ENCODE assay signal across 9 cellular contexts in the genomic region with DNA sequence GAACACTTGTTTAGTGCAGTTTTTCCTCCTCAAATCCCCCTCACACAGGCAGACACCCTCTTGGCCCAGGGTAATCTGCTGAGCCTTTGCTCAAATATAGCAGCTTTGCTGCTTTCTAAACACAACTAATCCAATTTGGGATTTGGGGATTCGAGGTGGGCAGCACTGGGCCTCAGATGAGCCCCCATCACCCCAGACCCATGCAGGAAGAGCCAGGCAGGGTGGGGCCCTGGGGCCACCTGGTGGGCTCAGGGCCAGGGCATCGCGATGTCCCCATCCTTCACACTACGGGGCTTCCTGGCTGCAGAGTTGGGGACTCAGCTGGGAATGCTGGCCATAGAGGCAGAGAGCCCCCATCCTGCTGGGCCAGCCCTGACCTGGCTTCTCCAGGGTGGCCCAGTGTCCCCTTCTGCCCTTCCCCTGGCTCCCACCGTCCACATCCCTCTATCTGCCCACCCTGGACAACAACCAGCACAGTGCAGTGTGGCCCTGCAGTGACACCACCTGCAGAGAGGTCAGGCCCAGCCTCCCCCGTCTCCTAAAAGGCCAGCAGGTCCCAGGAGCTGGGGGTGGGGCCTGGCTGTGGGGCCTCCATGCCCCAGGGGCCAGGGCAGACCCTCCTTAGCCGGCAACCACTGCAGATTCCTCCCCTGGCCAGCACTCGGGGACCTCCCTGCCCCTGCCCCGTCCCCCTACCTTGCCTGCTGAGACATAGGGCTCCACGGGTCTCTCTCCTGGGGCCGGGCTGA. TPM values are rescaled to one million over a fixed set of nuclear protein-coding genes. Genes with fewer than 3 reads are reported as not detected.
DNase-seq lines count a peak whose midpoint lies in the region; TF ChIP-seq lines count a peak whose summit lies in the region.
"Had no signal": no experiment of that assay in that cellular context is flagged by ENCODE, and none has a peak within 500 bp of the region (broad histone marks: within the 10 kb centered on the region; RNA-seq: fewer than 3 reads in every experiment).

No MANE protein-coding gene starts in this region.

- peak overlapping the region; percentile 41; the same call in 1 of the 2 replicates for H3K9ac ChIP-seq in OCI-LY1 (ENCODE audit: low read length)

- peaks cover 14% of the 10 kb centered on the region for H3K4me1 ChIP-seq in DOHH2 (ENCODE audit: control insufficient read depth, low read length)
- H3K4me1 ChIP-seq in OCI-LY1 (ENCODE audit: insufficient read depth, low read length, severe bottlenecking): peaks cover 21% of the 10 kb centered on the region

- H3K9me3 Mint-ChIP-seq in dendritic cell treated with granulocyte-macrophage colony-stimulating factor and Interleukin-4, amounts not matched to agents 40 ng/mL and 50 ng/mL, for 4 days: no peaks in the 10 kb centered on the region
- no peaks in the 10 kb centered on the region for H3K9me3 Mint-ChIP-seq in osteocyte (ENCODE audit: unreplicated experiment)

- no peaks in the 10 kb centered on the region for H4K20me1 ChIP-seq in DOHH2 (ENCODE audit: control insufficient read depth, insufficient read depth, low read depth, low read length)
- H4K20me1 ChIP-seq in OCI-LY1 (ENCODE audit: insufficient read depth, low read length): no peaks in the 10 kb centered on the region

- peaks cover 1% of the 10 kb centered on the region for H3K27me3 Mint-ChIP-seq in dendritic cell treated with granulocyte-macrophage colony-stimulating factor and Interleukin-4, amounts not matched to agents 40 ng/mL and 50 ng/mL, for 4 days
- no peaks in the 10 kb centered on the region for H3K27me3 Mint-ChIP-seq in osteocyte (ENCODE audit: unreplicated experiment)

- peak overlapping the region; percentile 88 for H3K4me3 ChIP-seq in DOHH2 (ENCODE audit: low read length)
- H3K4me3 ChIP-seq in OCI-LY1 (ENCODE audit: low read depth, low read length, poor library complexity, severe bottlenecking): peak overlapping the region; percentile 59
- no peak overlapping the region for H3K4me3 ChIP-seq in lower leg skin (ENCODE audit: low read depth, poor library complexity, severe bottlenecking)

- no peak for TF ChIP-seq POLR2A in lower leg skin (IDR thresholded peaks at IDR 0.05)

- WGBS in lower leg skin, 2 donors: 55 to 74% methylated on average over 8 to 9 of the region's 11 CpGs

- peak overlapping the region; percentile 88 for H3K27ac Mint-ChIP-seq in dendritic cell treated with granulocyte-macrophage colony-stimulating factor and Interleukin-4, amounts not matched to agents 40 ng/mL and 50 ng/mL, for 4 days
- peak overlapping the region; percentile 44 for H3K27ac Mint-ChIP-seq in osteocyte (ENCODE audit: unreplicated experiment)

- H3K9me2 ChIP-seq in DOHH2 (replicated peaks; ENCODE audit: control insufficient read depth, low read length) (no peaks in the 10 kb centered on the region), OCI-LY1 (ENCODE audit: low read depth, low read length) (no peaks in the 10 kb centered on the region)

- H3K4me2 ChIP-seq in DOHH2 (ENCODE audit: low read length): peak overlapping the region; percentile 86
- H3K4me2 ChIP-seq in OCI-LY1 (ENCODE audit: low read length): peak overlapping the region; percentile 62

- H3K36me3 Mint-ChIP-seq in dendritic cell treated with granulocyte-macrophage colony-stimulating factor and Interleukin-4, amounts not matched to agents 40 ng/mL and 50 ng/mL, for 4 days (ENCODE audit: low read depth): peaks cover 10% of the 10 kb centered on the region
- no peaks in the 10 kb centered on the region for H3K36me3 Mint-ChIP-seq in osteocyte (ENCODE audit: unreplicated experiment)

- H3F3A ChIP-seq in DOHH2 (ENCODE audit: control insufficient read depth, insufficient read depth) (no peaks in the 10 kb centered on the region), OCI-LY1 (ENCODE audit: insufficient read depth, low read length) (no peaks in the 10 kb centered on the region)

- H3K36me3 ChIP-seq in DOHH2 (ENCODE audit: control insufficient read depth, low read length): no peaks in the 10 kb centered on the region
- H3K36me3 ChIP-seq in OCI-LY1 (ENCODE audit: insufficient read depth, low read length): no peaks in the 10 kb centered on the region

- DNase-seq in osteocyte (ENCODE audit: extremely low spot score, unreplicated experiment) (no peak), NCI-H1436 (lab: John Stamatoyannopoulos, UW) (no peak), pons (ENCODE audit: low spot score) (no peak), RPMI8226 (no peak), lower leg skin (ENCODE audit: low spot score in 2 of 2) (no peak)

- H2AFZ ChIP-seq in OCI-LY1 (ENCODE audit: low read length): no peak overlapping the region

- peaks cover 43% of the 10 kb centered on the region for H3K4me1 Mint-ChIP-seq in dendritic cell treated with granulocyte-macrophage colony-stimulating factor and Interleukin-4, amounts not matched to agents 40 ng/mL and 50 ng/mL, for 4 days (ENCODE audit: low read depth)
- peaks cover 33% of the 10 kb centered on the region for H3K4me1 Mint-ChIP-seq in osteocyte (ENCODE audit: unreplicated experiment)

- H3K27ac ChIP-seq in DOHH2 (ENCODE audit: low read depth, low read length) (no peak overlapping the region), OCI-LY1 (ENCODE audit: low read depth, low read length, poor library complexity, severe bottlenecking) (no peak overlapping the region)

- H3K9me3 ChIP-seq in DOHH2 (ENCODE audit: control insufficient read depth, insufficient read depth, low read length) (no peaks in the 10 kb centered on the region), OCI-LY1 (ENCODE audit: low read length) (no peaks in the 10 kb centered on the region)

- H3K79me2 ChIP-seq in DOHH2 (ENCODE audit: control insufficient read depth, low read length) (peaks cover 9% of the 10 kb centered on the region), OCI-LY1 (ENCODE audit: insufficient read depth, low read length) (no peaks in the 10 kb centered on the region)

- H3K4me3 Mint-ChIP-seq in dendritic cell treated with granulocyte-macrophage colony-stimulating factor and Interleukin-4, amounts not matched to agents 40 ng/mL and 50 ng/mL, for 4 days: peak overlapping the region; percentile 88
- H3K4me3 Mint-ChIP-seq in osteocyte (ENCODE audit: unreplicated experiment): peak overlapping the region; percentile 76

- intact Hi-C loops in dendritic cell treated with granulocyte-macrophage colony-stimulating factor and Interleukin-4, amounts not matched to agents 40 ng/mL and 50 ng/mL, for 4 days (cut with micrococcal nuclease): no loop called here
- intact Hi-C loops in lower leg skin (cut with DNase I; ENCODE audit: low total_unique reads): no loop called here

- no peak for TF ChIP-seq CTCF in DOHH2 (IDR thresholded peaks at IDR 0.05; ENCODE audit: low read depth, low read length, poor library complexity, severe bottlenecking)
- TF ChIP-seq CTCF in OCI-LY1 (IDR thresholded peaks at IDR 0.05; ENCODE audit: low read length): no peak
- no peak for TF ChIP-seq CTCF in osteocyte (IDR thresholded peaks at IDR 0.05)
- no peak for TF ChIP-seq CTCF in lower leg skin (IDR thresholded peaks at IDR 0.05)

- H3K27me3 ChIP-seq in DOHH2 (ENCODE audit: control insufficient read depth, low read length) (no peaks in the 10 kb centered on the region), OCI-LY1 (ENCODE audit: insufficient read depth, low read length) (no peaks in the 10 kb centered on the region)

RNA-seq across cellular contexts. Expression of a gene that starts 56.6 kb away (rescaled TPM):
- total RNA-seq in osteocyte: 0.56 and 1.6 TPM in 2 replicates
- 1 to 10 TPM in 2 of 4 donors, under 1 TPM in 1, not detected in 1; 0.16 to 2.1 (median 1.7) TPM for total RNA-seq in lower leg skin
- total RNA-seq: SK-MEL-5 had no signal
